In genomic region chr1:91885331-91885715, GRCh38 we compare ENCODE assay signal across 8 cellular contexts. TPM values are rescaled to one million over a fixed set of nuclear protein-coding genes. Genes with fewer than 3 reads are reported as not detected.
DNase-seq lines count a peak whose midpoint lies in the region; ATAC-seq and TF ChIP-seq lines count a peak whose summit lies in the region.

No MANE protein-coding gene starts in this region.

- dilution Hi-C loops in IMR-90 (cut with HindIII; ENCODE audit: low sequenced_read_pairs, unreplicated experiment) = no loop called here

- 0 out of 2 replicates have a peak overlapping the region, but pooled peaks have one; percentile 21 for H4K5ac ChIP-seq in IMR-90 (ENCODE audit: low read depth, low read length)

- H2AFZ ChIP-seq in IMR-90 (replicated peaks; ENCODE audit: low read length, poor library complexity) = peak overlapping the region; percentile 96

- H3K14ac ChIP-seq in IMR-90 (replicated peaks; ENCODE audit: low read depth, low read length) = peak overlapping the region; percentile 35; the same call in 1 of the 2 replicates

- H3K36me3 ChIP-seq in IMR-90 (ENCODE audit: control insufficient read depth, insufficient read depth, low read length) = no peaks in the 10 kb centered on the region
- H3K36me3 ChIP-seq in right atrium auricular region = no peaks in the 10 kb centered on the region
- H3K36me3 ChIP-seq in sigmoid colon = no peaks in the 10 kb centered on the region

- peak overlapping the region; percentile 75; the same call in 1 of the 2 replicates for H3K56ac ChIP-seq in IMR-90 (ENCODE audit: extremely low read depth, insufficient read depth, low read length)

- peak overlapping the region; percentile 98 for H3K4me2 ChIP-seq in IMR-90 (ENCODE audit: low read depth, low read length)

- peak overlapping the region; percentile 87 for H2BK120ac ChIP-seq in IMR-90 (ENCODE audit: low read depth, low read length)

- H3K36me3 Mint-ChIP-seq in activated naive CD4-positive, alpha-beta T cell treated with anti-CD3 and anti-CD28 coated beads, Interleukin-2, amount 50 U/mL, for 72 hours = peaks cover 8 to 14% of the 10 kb centered on the region in 2 donors

- no peak overlapping the region for H2AK5ac ChIP-seq in IMR-90 (ENCODE audit: low read depth, low read length)

- peak overlapping the region; percentile 90 for H3K4me3 ChIP-seq in IMR-90 (ENCODE audit: insufficient read depth, low read depth, low read length)
- H3K4me3 ChIP-seq in right atrium auricular region = peak overlapping the region; percentile 94
- H3K4me3 ChIP-seq in sigmoid colon = peak overlapping the region; percentile 89 to 100 (median 96)

- intact Hi-C loops in IMR-90 (cut with micrococcal nuclease) (loop anchor here (5.0 kb wide), 3 partner anchors 53 to 358 kb away; no protein-coding TSS in a partner anchor), sigmoid colon (cut with DNase I) (loop anchor here (5.0 kb wide), 2 partner anchors 42 to 158 kb away; no protein-coding TSS in a partner anchor)

- peak overlapping the region; percentile 43 for H3K4ac ChIP-seq in IMR-90 (ENCODE audit: low read depth, low read length)

- H4K91ac ChIP-seq in IMR-90 (ENCODE audit: insufficient read depth, low read depth, low read length) = no peak overlapping the region

- TF ChIP-seq CTCF in IMR-90 (conservative IDR thresholded peaks at IDR 0.05; ENCODE audit: low read depth, low read length) (no peak), right atrium auricular region (IDR thresholded peaks at IDR 0.05) (no peak), sigmoid colon (IDR thresholded peaks at IDR 0.05) (no peak)

- CTCF ChIA-PET in IMR-90 (lab: Yijun Ruan, JAX) = interaction anchor here (0.9 to 1.2 kb wide), 3 partner anchors 16 to 356 kb away, joined by 3 read pairs; no protein-coding TSS in a partner anchor

- peak overlapping the region; percentile 70 for H3K27ac ChIP-seq in IMR-90 (ENCODE audit: insufficient read depth, low read length)
- peak overlapping the region; percentile 92 to 96 for H3K27ac ChIP-seq in right atrium auricular region
- H3K27ac ChIP-seq in sigmoid colon = peak overlapping the region; percentile 95 to 99 (median 98)

- H3K27me3 ChIP-seq in IMR-90 (ENCODE audit: control insufficient read depth, insufficient read depth, low read length) (no peaks in the 10 kb centered on the region), right atrium auricular region (no peaks in the 10 kb centered on the region), sigmoid colon (no peaks in the 10 kb centered on the region)

- H3K9me1 ChIP-seq in IMR-90 (ENCODE audit: insufficient read depth, low read length) = no peaks in the 10 kb centered on the region

- H3K27ac Mint-ChIP-seq in activated naive CD4-positive, alpha-beta T cell treated with anti-CD3 and anti-CD28 coated beads, Interleukin-2, amount 50 U/mL, for 72 hours = peak overlapping the region; percentile 55 to 91

- BruUV-seq in IMR-90 (replicated peaks; lab: Mats Ljungman, UMichigan) = no TSS peak

- peak overlapping the region; percentile 94 for H2AK9ac ChIP-seq in IMR-90 (replicated peaks; ENCODE audit: low read depth, low read length, poor library complexity)

- no peak for TF ChIP-seq RAD21 in IMR-90 (IDR thresholded peaks at IDR 0.05; ENCODE audit: low read length)

- in situ Hi-C loops in IMR-90 (cut with MboI; ENCODE audit: low sequenced_read_pairs) = loop anchor here (10.0 kb wide), 1 partner anchor 151 kb away; no protein-coding TSS in a partner anchor

- peak overlapping the region; percentile 35; the same call in 1 of the 2 replicates for H2BK20ac ChIP-seq in IMR-90 (ENCODE audit: low read depth, low read length)

- peak overlapping the region; percentile 53 for H2BK5ac ChIP-seq in IMR-90 (ENCODE audit: low read depth, low read length, poor library complexity, severe bottlenecking)

- ATAC-seq in IMR-90 (ENCODE audit: low read depth) (peak; percentile 31), GM19397 (IDR thresholded peaks at IDR 0.05; ENCODE audit: unreplicated experiment) (no peak)
- ATAC-seq in activated naive CD4-positive, alpha-beta T cell treated with anti-CD3 and anti-CD28 coated beads, Interleukin-2, amount 50 U/mL, for 72 hours = peak; percentile 34 to 51

- 2% methylated on average over 8 of the region's 39 CpGs; no CpG with 5 or more reads in 1 of the 2 experiments for WGBS in IMR-90 (ENCODE audit: extremely low coverage in 2 of 2, insufficient read length in 1 of 2), 2 experiments
- WGBS in sigmoid colon, 2 donors = 0 to 1% methylated on average over 39 of the region's 39 CpGs

- POLR2A ChIA-PET in IMR-90 (lab: Charles Lee; ENCODE audit: unreplicated experiment) = interaction anchor here (0.6 kb wide), 1 partner anchor 121 kb away, joined by 12 read pairs; no protein-coding TSS in a partner anchor

- peaks cover 11 to 14% of the 10 kb centered on the region in 2 experiments for H3K79me1 ChIP-seq in IMR-90 (ENCODE audit: low read depth in 1 of 2, low read length in 2 of 2)

- H3K9me3 ChIP-seq in IMR-90 (ENCODE audit: control insufficient read depth, insufficient read depth, low read length) = no peaks in the 10 kb centered on the region
- no peaks in the 10 kb centered on the region for H3K9me3 ChIP-seq in right atrium auricular region
- H3K9me3 ChIP-seq in sigmoid colon = no peaks in the 10 kb centered on the region

- peak overlapping the region in 1 of 2 experiments; percentile 11; a peak in 1 of 4 replicates for H4K8ac ChIP-seq in IMR-90 (ENCODE audit: low read depth in 2 of 2, low read length in 2 of 2)

- H3K18ac ChIP-seq in IMR-90 (ENCODE audit: low read depth, low read length) = peak overlapping the region; percentile 36; the same call in 1 of the 2 replicates

- TF ChIP-seq POLR2A in IMR-90 (IDR thresholded peaks at IDR 0.05; ENCODE audit: low read depth, low read length) = no peak
- no peak for TF ChIP-seq POLR2A in sigmoid colon (IDR thresholded peaks at IDR 0.05)

- peak overlapping the region; percentile 90; the same call in 1 of the 2 replicates for H3K23ac ChIP-seq in IMR-90 (ENCODE audit: low read depth, low read length)

- no peak for TF ChIP-seq EP300 in sigmoid colon (IDR thresholded peaks at IDR 0.05)

- no peaks in the 10 kb centered on the region; the same call in none of the 2 replicates for H4K20me1 ChIP-seq in IMR-90 (ENCODE audit: insufficient read depth, low read length)

- peaks cover 3% of the 10 kb centered on the region for H3K4me1 ChIP-seq in IMR-90 (ENCODE audit: control insufficient read depth, insufficient read depth, low read length)
- peaks cover 0 to 34% of the 10 kb centered on the region in 2 donors for H3K4me1 ChIP-seq in right atrium auricular region
- peaks cover 0 to 45% (median 29%) of the 10 kb centered on the region in 4 donors for H3K4me1 ChIP-seq in sigmoid colon

- H3K9me3 Mint-ChIP-seq in activated naive CD4-positive, alpha-beta T cell treated with anti-CD3 and anti-CD28 coated beads, Interleukin-2, amount 50 U/mL, for 72 hours = peaks cover 0 to 4% of the 10 kb centered on the region in 2 donors

- H2BK15ac ChIP-seq in IMR-90 (ENCODE audit: low read depth, low read length) = no peak overlapping the region

- H3K9ac ChIP-seq in IMR-90 (ENCODE audit: low read depth, low read length) = peak overlapping the region; percentile 93

- DNase-seq in NCI-H748 (lab: John Stamatoyannopoulos, UW; ENCODE audit: unreplicated experiment) = peak; percentile 49
- no peak for DNase-seq in NCI-H748 treated with DMSO at 0.1 percent for 48 hours (lab: John Stamatoyannopoulos, UW)
- DNase-seq in IMR-90 = peak; percentile 12
- peak; percentile 20 to 62 for DNase-seq in activated naive CD4-positive, alpha-beta T cell treated with anti-CD3 and anti-CD28 coated beads, Interleukin-2, amount 50 U/mL, for 72 hours (ENCODE audit: low spot score in 2 of 2)
- no peak for DNase-seq in right atrium auricular region (ENCODE audit: low spot score)
- peak; percentile 73 for DNase-seq in sigmoid colon
- DNase-seq in NCI-H1105 (lab: John Stamatoyannopoulos, UW) = no peak

TF ChIP-seq in IMR-90, 13 proteins besides CTCF, POLR2A, EP300 and RAD21:
- no peak for TF ChIP-seq RFX5 (IDR thresholded peaks at IDR 0.05; ENCODE audit: low read depth, low read length)
- TF ChIP-seq MAZ (IDR thresholded peaks at IDR 0.05; ENCODE audit: borderline replicate concordance, low read depth, low read length) = 0 out of 2 replicates have a peak, but pooled peaks have one; percentile 10

RNA-seq across cellular contexts. Expression of gene TGFBR3, which starts 0.6 kb away (rescaled TPM):
- total RNA-seq in IMR-90 (2012; rRNA removed) (8.3 and 11.3 TPM in 2 replicates), right atrium auricular region (10 to 100 TPM; 40.5 to 64.8 TPM), sigmoid colon (100 to 1,000 TPM in 3 of 4 donors, 10 to 100 TPM in 1; 92.2 to 170 (median 141) TPM)
- polyA plus RNA-seq in IMR-90 (2012; rRNA removed) (3.0 and 4.0 TPM in 2 replicates), sigmoid colon (1 to 10 TPM; 1.2 to 9.3 (median 6.6) TPM)
- 2.6 and 2.7 TPM in 2 replicates for polyA plus RNA-seq in IMR-90 (2012; cell fraction: cytosol; rRNA removed)
- 2.5 and 8.0 TPM in 2 replicates for polyA plus RNA-seq in IMR-90 (2012; cell fraction: nucleus; rRNA removed; ENCODE audit: low replicate concordance)
- total RNA-seq in activated naive CD4-positive, alpha-beta T cell treated with anti-CD3 and anti-CD28 coated beads, Interleukin-2, amount 50 U/mL, for 72 hours = 1 to 10 TPM; 1.2 to 3.3 TPM

Comparison
In these comparisons a context has a peak if more than half of its experiments do, and no peak if none do; other contexts are left out.
1. DNase-seq: peak in NCI-H748 (single experiment), IMR-90 (single experiment), activated naive CD4-positive, alpha-beta T cell treated with anti-CD3 and anti-CD28 coated beads, Interleukin-2, amount 50 U/mL, for 72 hours (2 of 2) and sigmoid colon (single experiment); none in NCI-H748 treated with DMSO at 0.1 percent for 48 hours (single experiment), right atrium auricular region (single experiment) and NCI-H1105 (single experiment).
2. Peak in every context shown above with its lines, with median percentiles within 50 percentile points of each other: H3K27ac ChIP-seq and H3K4me3 ChIP-seq.